ENCODE assay signal across 8 cellular contexts in the genomic region with DNA sequence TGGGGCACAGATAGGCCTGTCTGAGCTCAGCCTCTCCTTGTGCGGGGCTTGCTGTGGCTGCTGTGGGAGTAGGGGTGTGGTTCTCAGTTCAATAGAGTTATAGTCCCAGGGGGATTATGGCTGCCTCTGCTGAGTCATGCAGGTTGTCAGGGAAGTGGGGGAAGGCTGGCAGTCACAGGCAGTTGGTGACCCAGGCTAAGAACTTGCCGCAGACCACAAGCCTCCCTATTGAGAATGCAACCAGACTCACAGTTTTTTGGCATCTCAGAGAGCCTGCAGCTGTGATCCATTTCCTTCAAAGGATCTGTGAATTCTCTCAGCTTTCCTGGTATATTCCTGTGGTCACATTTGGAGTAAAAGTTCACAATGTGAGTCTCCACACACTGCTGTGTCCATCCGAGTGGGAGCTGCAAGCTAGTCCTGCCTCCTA.
DNase-seq lines count a peak whose midpoint lies in the region; ATAC-seq and TF ChIP-seq lines count a peak whose summit lies in the region.

No MANE protein-coding gene starts in this region.

- intact Hi-C loops in posterior vena cava (cut with DNase I): no loop called here

- ATAC-seq in HG02759 (IDR thresholded peaks at IDR 0.05; ENCODE audit: unreplicated experiment): peak; percentile 98
- ATAC-seq in esophagus mucosa: peak; percentile 94

- in situ Hi-C loops in GM13976 (cut with MboI; ENCODE audit: low sequenced_read_pairs, unreplicated experiment): no loop called here

- DNase-seq in NCI-H345 (lab: John Stamatoyannopoulos, UW) (peak; percentile 93), NCI-H345 treated with DMSO at 0.1 percent for 48 hours (lab: John Stamatoyannopoulos, UW; ENCODE audit: unreplicated experiment) (no peak), NCI-H69 (lab: John Stamatoyannopoulos, UW) (peak; percentile 90), posterior vena cava (ENCODE audit: low spot score) (no peak), GM13976 (ENCODE audit: low spot score) (no peak)
- no peak for DNase-seq in activated CD4-positive, CD25-positive, alpha-beta regulatory T cell treated with anti-CD3 and anti-CD28 coated beads, Interleukin-2, amount 50 U/mL, for 72 hours

- TF ChIP-seq CTCF in GM13976 (IDR thresholded peaks at IDR 0.05; ENCODE audit: borderline replicate concordance, control extremely low read depth, extremely low read depth, insufficient read depth, missing control alignments): no peak

Comparison
In these comparisons a context has a peak if more than half of its experiments do, and no peak if none do; other contexts are left out.
1. DNase-seq: peak in NCI-H345 (single experiment) and NCI-H69 (single experiment); none in NCI-H345 treated with DMSO at 0.1 percent for 48 hours (single experiment), posterior vena cava (single experiment), activated CD4-positive, CD25-positive, alpha-beta regulatory T cell treated with anti-CD3 and anti-CD28 coated beads, Interleukin-2, amount 50 U/mL, for 72 hours (single experiment) and GM13976 (single experiment).